ENCODE assay signal across 20 cellular contexts in the genomic region with DNA sequence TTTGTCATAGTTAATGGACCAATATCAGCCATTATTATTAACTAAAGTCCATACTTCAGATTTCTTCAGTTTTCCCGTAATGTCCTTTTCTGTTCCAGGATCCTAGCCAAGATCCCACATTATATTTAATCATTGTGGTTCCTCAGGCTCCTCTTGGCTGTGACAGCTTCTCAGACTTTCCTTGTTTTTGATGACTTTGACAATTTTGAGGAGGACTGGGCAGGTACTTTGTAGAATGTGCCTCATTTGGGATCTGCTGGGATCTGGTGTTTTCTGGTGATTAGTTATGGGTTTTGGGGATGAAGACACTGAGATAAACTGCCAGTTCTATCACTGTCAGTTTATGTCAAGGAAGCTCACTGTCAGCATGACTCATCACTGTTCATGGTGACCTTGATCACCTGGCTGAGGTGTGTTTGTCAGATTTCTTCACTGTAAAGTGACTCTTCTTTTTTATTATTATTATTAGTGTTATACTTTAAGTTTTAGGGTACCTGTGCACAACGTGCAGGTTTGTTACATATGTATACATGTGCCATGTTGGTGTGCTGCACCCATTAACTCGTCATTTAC.
DNase-seq lines count a peak whose midpoint lies in the region; ATAC-seq, FAIRE-seq and TF ChIP-seq lines count a peak whose summit lies in the region.
"Had no signal": no experiment of that assay in that cellular context is flagged by ENCODE, and none has a peak within 500 bp of the region (broad histone marks: within the 10 kb centered on the region; RNA-seq: fewer than 3 reads in every experiment).

No MANE protein-coding gene starts in this region.

- POLR2A ChIA-PET in activated CD4-positive, alpha-beta T cell treated with anti-CD3 and anti-CD28 coated beads for 36 hours (lab: Charles Lee), result no interaction called here
- POLR2A ChIA-PET in A549 (lab: Yijun Ruan, JAX), result no interaction called here

- H3K9me3 Mint-ChIP-seq in activated CD4-positive, alpha-beta T cell treated with anti-CD3 and anti-CD28 coated beads for 36 hours (ENCODE audit: low read depth), result peaks cover 7% of the 10 kb centered on the region
- peaks cover 6% of the 10 kb centered on the region for H3K9me3 Mint-ChIP-seq in activated naive CD4-positive, alpha-beta T cell treated with anti-CD3 and anti-CD28 coated beads, Interleukin-2, amount 50 U/mL, for 24 hours
- H3K9me3 Mint-ChIP-seq: HFFc6 had no signal

- H3K36me3 Mint-ChIP-seq in activated CD4-positive, alpha-beta T cell treated with anti-CD3 and anti-CD28 coated beads for 36 hours (ENCODE audit: low read depth), result peaks cover 4% of the 10 kb centered on the region
- peaks cover 8% of the 10 kb centered on the region for H3K36me3 Mint-ChIP-seq in activated naive CD4-positive, alpha-beta T cell treated with anti-CD3 and anti-CD28 coated beads, Interleukin-2, amount 50 U/mL, for 24 hours
- H3K36me3 Mint-ChIP-seq: CD14-positive monocyte had no signal

- no peak overlapping the region for H3K4me3 ChIP-seq in A549
- H3K4me3 ChIP-seq: BLaER1, GM12878 had no signal

- no peak for TF ChIP-seq POLR2A in A549 (IDR thresholded peaks at IDR 0.05; ENCODE audit: low read length)

- peak overlapping the region; percentile 2 for H3K27ac Mint-ChIP-seq in activated CD4-positive, alpha-beta T cell treated with anti-CD3 and anti-CD28 coated beads for 36 hours
- H3K27ac Mint-ChIP-seq in activated naive CD4-positive, alpha-beta T cell treated with anti-CD3 and anti-CD28 coated beads, Interleukin-2, amount 50 U/mL, for 24 hours, result peak overlapping the region; percentile 32
- H3K27ac Mint-ChIP-seq: CD4-positive, alpha-beta memory T cell; HFFc6 had no signal

- no peak for TF ChIP-seq CTCF in A549 (IDR thresholded peaks at IDR 0.05)

- CTCF ChIA-PET in activated CD4-positive, alpha-beta T cell treated with anti-CD3 and anti-CD28 coated beads for 36 hours (lab: Charles Lee), result interaction anchor here (1.3 kb wide), 1 partner anchor 18 kb away, joined by 3 read pairs; no protein-coding TSS in a partner anchor
- CTCF ChIA-PET in A549 (lab: Yijun Ruan, JAX), result interaction anchor here (1.2 kb wide), 1 partner anchor 114 kb away, joined by 3 read pairs; no protein-coding TSS in a partner anchor

- H3K4me1 ChIP-seq in A549, result no peaks in the 10 kb centered on the region

- ATAC-seq in activated CD4-positive, alpha-beta T cell treated with anti-CD3 and anti-CD28 coated beads for 36 hours, result peak; percentile 55
- ATAC-seq in A549 (no peak), sciatic nerve (no peak)
- ATAC-seq: GM12878, HCT116 had no signal

- H3K4me3 Mint-ChIP-seq in activated CD4-positive, alpha-beta T cell treated with anti-CD3 and anti-CD28 coated beads for 36 hours, result no peak overlapping the region
- H3K4me3 Mint-ChIP-seq in activated naive CD4-positive, alpha-beta T cell treated with anti-CD3 and anti-CD28 coated beads, Interleukin-2, amount 50 U/mL, for 24 hours, result no peak overlapping the region
- H3K4me3 Mint-ChIP-seq: CD14-positive monocyte; CD4-positive, alpha-beta memory T cell; HFFc6 had no signal

- no peak for DNase-seq in activated CD4-positive, alpha-beta T cell treated with anti-CD3 and anti-CD28 coated beads for 36 hours
- no peak for DNase-seq in activated CD4-positive, alpha-beta T cell treated with anti-CD3 and anti-CD28 coated beads, Interleukin-2, amount 50 U/mL, for 4 hours
- no peak for DNase-seq in activated naive CD4-positive, alpha-beta T cell (lab: John Stamatoyannopoulos, UW)
- DNase-seq in A549 (ENCODE audit: low read depth in 1 of 2, low spot score in 1 of 2) (no peak), SW480 (ENCODE audit: low spot score) (peak; percentile 13), RPMI8226 (no peak), sciatic nerve (ENCODE audit: low spot score) (no peak)
- DNase-seq: CD4-positive, alpha-beta memory T cell; DMS153; DND-41; EL; GOT3; H7; HFFc6 had no signal

- no peak overlapping the region for H3K4me2 ChIP-seq in A549
- H3K4me2 ChIP-seq: BLaER1 had no signal

- H3K27me3 Mint-ChIP-seq in activated CD4-positive, alpha-beta T cell treated with anti-CD3 and anti-CD28 coated beads for 36 hours, result no peaks in the 10 kb centered on the region
- H3K27me3 Mint-ChIP-seq in activated naive CD4-positive, alpha-beta T cell treated with anti-CD3 and anti-CD28 coated beads, Interleukin-2, amount 50 U/mL, for 24 hours, result no peaks in the 10 kb centered on the region

- H3K9me3 ChIP-seq in A549, result no peaks in the 10 kb centered on the region

- no peak overlapping the region for H3K27ac ChIP-seq in A549
- H3K27ac ChIP-seq: 22Rv1, BLaER1 had no signal

- no peak for TF ChIP-seq RAD21 in A549 (conservative IDR thresholded peaks at IDR 0.05 in 1 of 2, IDR thresholded peaks at IDR 0.05 in 1 of 2)

- WGBS in A549 (ENCODE audit: missing lambda C conversion rate), result 66% methylated on average over 3 of the region's 3 CpGs

- peaks cover 11% of the 10 kb centered on the region for H3K4me1 Mint-ChIP-seq in activated CD4-positive, alpha-beta T cell treated with anti-CD3 and anti-CD28 coated beads for 36 hours
- H3K4me1 Mint-ChIP-seq in activated naive CD4-positive, alpha-beta T cell treated with anti-CD3 and anti-CD28 coated beads, Interleukin-2, amount 50 U/mL, for 24 hours, result peaks cover 16% of the 10 kb centered on the region
- H3K4me1 Mint-ChIP-seq: CD4-positive, alpha-beta memory T cell had no signal

- no peak for TF ChIP-seq EP300 in A549 (IDR thresholded peaks at IDR 0.05)

- intact Hi-C loops in activated CD4-positive, alpha-beta T cell treated with anti-CD3 and anti-CD28 coated beads for 36 hours (cut with DNase I, micrococcal nuclease), result no loop called here
- intact Hi-C loops in sciatic nerve (cut with DNase I), result no loop called here

- FAIRE-seq in A549 (lab: Jason Lieb, UNC), result no peak
- FAIRE-seq: GM12878 had no signal

TF ChIP-seq in A549, 52 proteins besides CTCF, POLR2A, EP300 and RAD21:
- no peak for TF ChIP-seq FOSL2 (IDR thresholded peaks at IDR 0.05)
- TF ChIP-seq FOSL2 (CRISPR knock-in tag; IDR thresholded peaks at IDR 0.05), result peak; percentile 17; the same call in 1 of the 2 replicates
- TF ChIP-seq HOXB13 (CRISPR knock-in tag; IDR thresholded peaks at IDR 0.05; ENCODE audit: low read depth), result no peak
- no peak for TF ChIP-seq ESRRA (IDR thresholded peaks at IDR 0.05; ENCODE audit: borderline replicate concordance, low read length)
- TF ChIP-seq POLR2AphosphoS2 (conservative IDR thresholded peaks at IDR 0.05; ENCODE audit: low read length), result no peak
- TF ChIP-seq MAFK (IDR thresholded peaks at IDR 0.05; ENCODE audit: partially characterized antibody), result peak; percentile 55
